ENCODE assay signal across 8 cellular contexts in genomic region chr1:64966158-64966963, GRCh38. TPM values are rescaled to one million over a fixed set of nuclear protein-coding genes. Genes with fewer than 3 reads are reported as not detected.
A peak's percentile ranks its signal among the peaks of the same experiment; 100 is the strongest.
DNase-seq lines count a peak whose midpoint lies in the region; ATAC-seq and TF ChIP-seq lines count a peak whose summit lies in the region.

Gene JAK1, minus strand, starts transcription at chr1:64966549. Its CDS starts 80,285 bp downstream, at chr1:64886264.

- no peaks in the 10 kb centered on the region for H3K4me1 ChIP-seq in urinary bladder (ENCODE audit: insufficient read depth)

- DNase-seq in GM13977 (ENCODE audit: low spot score) (peak; percentile 97), NCI-H128 (lab: John Stamatoyannopoulos, UW; ENCODE audit: unreplicated experiment) (peak; percentile 71), T-helper 17 cell (peak; percentile 85 to 97 (median 91)), amniotic stem cell (lab: John Stamatoyannopoulos, UW) (peak; percentile 68), left ventricle myocardium superior (peak; percentile 95), pulmonary artery endothelial cell (ENCODE audit: low read depth, low spot score) (peak; percentile 47)

- peak within 1 kb of the TSS; percentile 98 for H3K27ac Mint-ChIP-seq in T-helper 17 cell

- TF ChIP-seq CTCF in GM13977 (IDR thresholded peaks at IDR 0.05; ENCODE audit: extremely low read depth, insufficient read depth, missing control alignments), result no peak

- H3K4me3 ChIP-seq in urinary bladder (ENCODE audit: low read depth, low read length), result peak within 1 kb of the TSS; percentile 95

- H3K27me3 Mint-ChIP-seq in T-helper 17 cell, result no peaks in the 10 kb centered on the region

- no peaks in the 10 kb centered on the region for H3K36me3 ChIP-seq in urinary bladder (ENCODE audit: insufficient read depth)

- under 1% methylated on average over 100 of the region's 100 CpGs for WGBS in urinary bladder

- H3K4me3 Mint-ChIP-seq in T-helper 17 cell, result peak within 1 kb of the TSS; percentile 94

- peak within 1 kb of the TSS; percentile 98 for H3K27ac ChIP-seq in urinary bladder (ENCODE audit: low read depth)

- in situ Hi-C loops in GM13977 (cut with MboI; ENCODE audit: low pct_unique_long_range_greater_than_20kb, low sequenced_read_pairs, unreplicated experiment), result no loop called here

- H3K9me3 ChIP-seq in T-helper 17 cell (ENCODE audit: control insufficient read depth, low read length, poor library complexity, severe bottlenecking), result peaks cover 2% of the 10 kb centered on the region

- intact Hi-C loops in left ventricle myocardium superior (cut with micrococcal nuclease), result no loop called here

- no peaks in the 10 kb centered on the region for H3K36me3 Mint-ChIP-seq in T-helper 17 cell (ENCODE audit: low read depth)

- peaks cover 51% of the 10 kb centered on the region for H3K4me1 Mint-ChIP-seq in T-helper 17 cell

- peak; percentile 81 for ATAC-seq in HG02759 (IDR thresholded peaks at IDR 0.05; ENCODE audit: unreplicated experiment)
- ATAC-seq in T-helper 17 cell, result peak; percentile 82
- peak; percentile 92 for ATAC-seq in left ventricle myocardium superior

RNA-seq across cellular contexts. Expression of gene JAK1, which starts in this region (rescaled TPM):
- total RNA-seq in T-helper 17 cell, result 100 to 1,000 TPM; 246 to 317 TPM
- total RNA-seq in left ventricle myocardium superior, result 95.7 TPM
- 173 and 208 TPM in 2 replicates for total RNA-seq in pulmonary artery endothelial cell
- total RNA-seq in urinary bladder, result 137 TPM
- polyA plus RNA-seq in urinary bladder, result 86.8 TPM

Comparison
In these comparisons a context has a peak if more than half of its experiments do, and no peak if none do; other contexts are left out.
1. Peak in every context shown above with its lines: DNase-seq, ATAC-seq, H3K4me3 ChIP-seq and H3K27ac ChIP-seq.
2. DNase-seq: peak in every context shown above with its lines; median percentile 97 in GM13977; 95 in left ventricle myocardium superior; 91 in T-helper 17 cell; 71 in NCI-H128; 68 in amniotic stem cell; 47 in pulmonary artery endothelial cell.